Comparison of ENCODE assay signal across 28 cellular contexts in the genomic region with DNA sequence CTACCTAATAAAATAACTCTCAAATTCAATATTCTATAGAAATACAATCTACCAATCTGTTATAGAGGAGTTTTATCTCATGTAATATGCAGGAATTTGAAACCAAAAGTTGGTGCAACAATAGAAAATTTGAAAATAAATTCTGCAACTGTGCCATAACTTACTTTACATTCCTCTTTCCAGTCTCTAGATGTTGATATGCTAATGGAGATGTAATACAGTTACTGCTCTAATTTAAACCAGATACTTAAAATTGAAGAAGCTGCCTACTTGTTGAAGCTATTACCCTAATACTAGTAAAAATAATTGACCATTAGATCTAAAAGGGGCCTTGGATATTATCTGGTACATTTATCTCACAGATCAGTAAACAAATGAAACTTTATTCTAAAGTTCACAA. TPM values are rescaled to one million over a fixed set of nuclear protein-coding genes. Genes with fewer than 3 reads are reported as not detected.
"Had no signal": no experiment of that assay in that cellular context is flagged by ENCODE, and none has a peak within 500 bp of the region (broad histone marks: within the 10 kb centered on the region; RNA-seq: fewer than 3 reads in every experiment).

No MANE protein-coding gene starts in this region.

- ATAC-seq: activated CD8-positive, alpha-beta memory T cell treated with anti-CD3 and anti-CD28 coated beads, Interleukin-2, amount 10 ng/mL, durations not matched to agents 7 days and 5 days; activated CD8-positive, alpha-beta T cell treated with anti-CD3 and anti-CD28 coated beads, Interleukin-2, amount 10 ng/mL, durations not matched to agents 7 days and 5 days; body of pancreas; effector memory CD8-positive, alpha-beta T cell; esophagus mucosa; left cardiac atrium; left ventricle myocardium superior; stimulated activated naive B cell treated with anti-CD40 and anti-IgM and Interleukin-4, amounts not matched to agents 10 μg/mL and 1 μg/mL and 100 μg/mL, for 72 hours had no signal

- H3K27me3 Mint-ChIP-seq: activated B cell treated with CpG ODN at 0.5 μM for 24 hours; activated CD8-positive, alpha-beta memory T cell treated with anti-CD3 and anti-CD28 coated beads, Interleukin-2, amount 10 ng/mL, durations not matched to agents 7 days and 5 days; activated naive CD8-positive, alpha-beta T cell; effector memory CD8-positive, alpha-beta T cell; stimulated activated naive B cell treated with anti-CD40 and anti-IgM and Interleukin-4, amounts not matched to agents 10 μg/mL and 1 μg/mL and 100 μg/mL, for 72 hours had no signal

- H3K4me3 Mint-ChIP-seq: activated B cell treated with CpG ODN at 0.5 μM for 24 hours; activated CD8-positive, alpha-beta memory T cell treated with anti-CD3 and anti-CD28 coated beads, Interleukin-2, amount 10 ng/mL, durations not matched to agents 7 days and 5 days; activated CD8-positive, alpha-beta T cell treated with anti-CD3 and anti-CD28 coated beads, Interleukin-2, amount 10 ng/mL, durations not matched to agents 7 days and 5 days; effector memory CD8-positive, alpha-beta T cell had no signal

- H3K36me3 Mint-ChIP-seq: activated CD8-positive, alpha-beta memory T cell treated with anti-CD3 and anti-CD28 coated beads, Interleukin-2, amount 10 ng/mL, durations not matched to agents 7 days and 5 days had no signal

- H3K27ac Mint-ChIP-seq: activated B cell treated with CpG ODN at 0.5 μM for 24 hours; activated CD8-positive, alpha-beta memory T cell treated with anti-CD3 and anti-CD28 coated beads, Interleukin-2, amount 10 ng/mL, durations not matched to agents 7 days and 5 days; activated CD8-positive, alpha-beta T cell treated with anti-CD3 and anti-CD28 coated beads, Interleukin-2, amount 10 ng/mL, durations not matched to agents 7 days and 5 days; activated naive CD8-positive, alpha-beta T cell; effector memory CD8-positive, alpha-beta T cell; stimulated activated naive B cell treated with anti-CD40 and anti-IgM and Interleukin-4, amounts not matched to agents 10 μg/mL and 1 μg/mL and 100 μg/mL, for 72 hours; T-helper 2 cell treated with Interferon-gamma antibody and Interleukin-4, amounts not matched to agents 5 μg/mL and 100 μg/mL, for 36 hours had no signal

- H3K9me3 Mint-ChIP-seq: effector memory CD8-positive, alpha-beta T cell; T-helper 2 cell treated with Interferon-gamma antibody and Interleukin-4, amounts not matched to agents 5 μg/mL and 100 μg/mL, for 36 hours had no signal

- DNase-seq: activated B cell treated with CpG ODN at 0.5 μM for 24 hours; activated CD8-positive, alpha-beta memory T cell treated with anti-CD3 and anti-CD28 coated beads, Interleukin-2, amount 10 ng/mL, durations not matched to agents 7 days and 5 days; activated CD8-positive, alpha-beta T cell treated with anti-CD3 and anti-CD28 coated beads, Interleukin-2, amount 10 ng/mL, durations not matched to agents 7 days and 5 days; activated naive CD4-positive, alpha-beta T cell; activated T-cell treated with anti-CD3 and anti-CD28 coated beads, Interleukin-2, amount 50 U/mL, for 48 hours; anterior cingulate cortex; body of pancreas; effector memory CD8-positive, alpha-beta T cell; foreskin fibroblast; head of caudate nucleus; hippocampal formation; left cardiac atrium; left ventricle myocardium superior; occipital lobe; stimulated activated CD4-positive, alpha-beta T cell treated with anti-CD3 and anti-CD28 coated beads, Interleukin-1b, Interleukin-23, amount 100 ng/mL, for 48 hours; stimulated activated CD4-positive, alpha-beta T cell treated with anti-CD3 and anti-CD28 coated beads, Interleukin-4, amount 100 ng/mL, for 4 hours; stimulated activated CD8-positive, alpha-beta memory T cell treated with anti-CD3 and anti-CD28 coated beads, Interleukin-4, amount 100 ng/mL, for 48 hours; stimulated activated naive B cell treated with anti-CD40 and anti-IgM and Interleukin-4, amounts not matched to agents 10 μg/mL and 1 μg/mL and 100 μg/mL, for 72 hours; tibial artery had no signal

RNA-seq across cellular contexts. Expression of gene ENKUR, which starts 1.4 kb away (rescaled TPM):
- total RNA-seq: activated B cell treated with CpG ODN at 0.5 μM for 24 hours; activated CD8-positive, alpha-beta memory T cell treated with anti-CD3 and anti-CD28 coated beads, Interleukin-2, amount 10 ng/mL, durations not matched to agents 7 days and 5 days; activated CD8-positive, alpha-beta T cell treated with anti-CD3 and anti-CD28 coated beads, Interleukin-2, amount 10 ng/mL, durations not matched to agents 7 days and 5 days; body of pancreas; cardiac muscle cell; esophagus mucosa; left cardiac atrium; left ventricle myocardium superior; mesenteric fat pad; right atrium auricular region; suprapubic skin; ureter had no signal
- polyA plus RNA-seq: smooth muscle cell had no signal
